11 cellular contexts compared by ENCODE assay signal in the genomic region with DNA sequence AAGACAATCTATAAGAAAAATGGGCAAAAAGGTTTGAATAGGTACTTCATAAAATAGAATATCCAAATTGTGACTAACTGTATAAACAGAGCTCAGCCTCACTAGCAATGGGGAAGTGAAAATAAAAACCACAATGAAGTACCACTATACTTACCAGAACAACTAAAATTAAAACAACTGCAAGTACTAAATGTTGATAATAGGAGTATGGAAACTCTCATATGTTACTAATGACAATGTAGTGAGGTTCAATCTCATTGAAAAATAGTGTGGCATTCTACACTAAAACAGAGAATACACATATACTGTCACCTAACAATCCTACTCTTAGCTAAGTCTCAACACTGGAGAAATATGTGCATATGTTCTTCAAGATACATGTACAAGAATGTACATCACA.
DNase-seq lines count a peak whose midpoint lies in the region; ATAC-seq and TF ChIP-seq lines count a peak whose summit lies in the region.
"Had no signal": no experiment of that assay in that cellular context is flagged by ENCODE, and none has a peak within 500 bp of the region (broad histone marks: within the 10 kb centered on the region; RNA-seq: fewer than 3 reads in every experiment).

No MANE protein-coding gene starts in this region.

- H3K36me3 ChIP-seq in GM06990 (ENCODE audit: control insufficient read depth, insufficient read depth, low read length) (no peaks in the 10 kb centered on the region), spleen (no peaks in the 10 kb centered on the region)
- H3K36me3 ChIP-seq: colonic mucosa had no signal

- intact Hi-C loops in spleen (cut with DNase I; ENCODE audit: low total_unique reads), result no loop called here

- H3K4me3 ChIP-seq in GM06990 (replicated peaks; ENCODE audit: low read depth, low read length) (no peak overlapping the region), spleen (no peak overlapping the region)
- H3K4me3 ChIP-seq: colonic mucosa had no signal

- DNase-seq in GM06990 (ENCODE audit: extremely low read depth, insufficient read length), result peak; percentile 25
- DNase-seq in NOMO-1 treated with DMSO at 0.1 percent for 48 hours (lab: John Stamatoyannopoulos, UW; ENCODE audit: unreplicated experiment), result peak; percentile 92
- DNase-seq in NCI-H2107 (lab: John Stamatoyannopoulos, UW), result no peak
- no peak for DNase-seq in spleen
- DNase-seq in stimulated activated CD4-positive, alpha-beta T cell treated with anti-CD3 and anti-CD28 coated beads, Interleukin-15, amount 100 ng/mL, for 24 hours, result no peak
- DNase-seq in NCI-H2029 (lab: John Stamatoyannopoulos, UW), result no peak
- DNase-seq: CD8-positive, alpha-beta T cell; colonic mucosa; NCI-H748 treated with DMSO at 0.1 percent for 48 hours had no signal

- H3K27ac ChIP-seq in spleen, result peak overlapping the region in 3 of 8 donors; percentile 2 to 52 (median 13)
- H3K27ac ChIP-seq: colonic mucosa had no signal

- TF ChIP-seq POLR2A in spleen (IDR thresholded peaks at IDR 0.05), result no peak

- no peaks in the 10 kb centered on the region for H3K27me3 ChIP-seq in GM06990 (replicated peaks; ENCODE audit: control insufficient read depth, insufficient read depth, low read length)
- no peaks in the 10 kb centered on the region for H3K27me3 ChIP-seq in spleen (replicated peaks in 1 of 7)
- H3K27me3 ChIP-seq: colonic mucosa had no signal

- ATAC-seq in GM19351 (IDR thresholded peaks at IDR 0.05; ENCODE audit: unreplicated experiment) (peak; percentile 98), HG02981 (IDR thresholded peaks at IDR 0.05; ENCODE audit: unreplicated experiment) (peak; percentile 97)
- ATAC-seq: CD8-positive, alpha-beta T cell had no signal

- H3K4me1 ChIP-seq in spleen, result peaks cover 0 to 22% (median 7%) of the 10 kb centered on the region in 6 donors
- H3K4me1 ChIP-seq: colonic mucosa had no signal

- H3K9me3 ChIP-seq in spleen, result peaks cover 0 to 12% (median 0%) of the 10 kb centered on the region in 8 donors
- H3K9me3 ChIP-seq: colonic mucosa had no signal

- TF ChIP-seq CTCF in GM06990 (IDR thresholded peaks at IDR 0.05; ENCODE audit: insufficient read depth, low read length, poor library complexity, severe bottlenecking) (no peak), spleen (IDR thresholded peaks at IDR 0.05 in 8 of 11, conservative IDR thresholded peaks at IDR 0.05 in 3 of 11) (no peak)

Comparison
In these comparisons a context has a peak if more than half of its experiments do, and no peak if none do; other contexts are left out.
1. DNase-seq: peak in GM06990 (single experiment) and NOMO-1 treated with DMSO at 0.1 percent for 48 hours (single experiment); none in NCI-H2107 (single experiment), spleen (single experiment), stimulated activated CD4-positive, alpha-beta T cell treated with anti-CD3 and anti-CD28 coated beads, Interleukin-15, amount 100 ng/mL, for 24 hours (single experiment) and NCI-H2029 (single experiment).